In genomic region chr9:35826071-35826701, GRCh38 we compare ENCODE assay signal across 8 cellular contexts. TPM values are rescaled to one million over a fixed set of nuclear protein-coding genes. Genes with fewer than 3 reads are reported as not detected.
DNase-seq lines count a peak whose midpoint lies in the region; ATAC-seq and TF ChIP-seq lines count a peak whose summit lies in the region.

No MANE protein-coding gene starts in this region.

- H3K36me3 Mint-ChIP-seq in IgD-negative memory B cell (no peaks in the 10 kb centered on the region), brain (no peaks in the 10 kb centered on the region)

- H3K4me1 ChIP-seq in OCI-LY7 (ENCODE audit: insufficient read depth, low read length, poor library complexity, severe bottlenecking) = peaks cover 20% of the 10 kb centered on the region

- H3K9me2 ChIP-seq in OCI-LY7 (ENCODE audit: insufficient read depth, low read length) = no peaks in the 10 kb centered on the region

- H3K9me3 Mint-ChIP-seq in IgD-negative memory B cell (no peaks in the 10 kb centered on the region), brain (no peaks in the 10 kb centered on the region)

- H3K9me3 ChIP-seq in OCI-LY7 (ENCODE audit: low read length) = no peaks in the 10 kb centered on the region

- H4K20me1 ChIP-seq in OCI-LY7 (ENCODE audit: insufficient read depth, low read length) = no peaks in the 10 kb centered on the region

- DNase-seq in Caki2 (ENCODE audit: low read depth) = peak; percentile 50
- DNase-seq in OCI-LY7 (ENCODE audit: low spot score) = peak; percentile 73
- DNase-seq in iris pigment epithelial cell (ENCODE audit: low read depth) = peak; percentile 72
- peak; percentile 75 for DNase-seq in superior temporal gyrus (ENCODE audit: extremely low spot score)

- H3K27me3 Mint-ChIP-seq in IgD-negative memory B cell = no peaks in the 10 kb centered on the region
- H3K27me3 Mint-ChIP-seq in brain = peaks cover 4% of the 10 kb centered on the region

- TF ChIP-seq CTCF in OCI-LY7 (conservative IDR thresholded peaks at IDR 0.05; ENCODE audit: low read length) = peak; percentile 98
- peak; percentile 61 to 76 for TF ChIP-seq CTCF in brain (conservative IDR thresholded peaks at IDR 0.05)

- intact Hi-C loops in OCI-LY7 (cut with micrococcal nuclease; ENCODE audit: unreplicated experiment) = loop anchor here (1.0 to 5.0 kb wide), 4 partner anchors 36 to 169 kb away; partner anchors contain the start of genes CCDC107 and RMRP

- H3K4me3 Mint-ChIP-seq in IgD-negative memory B cell (peak overlapping the region; percentile 22 to 43 (median 37)), brain (peak overlapping the region in 4 of 5 experiments; percentile 3 to 84 (median 32))

- H3K4me3 ChIP-seq in OCI-LY7 (ENCODE audit: low read depth, low read length, poor library complexity, severe bottlenecking) = no peak overlapping the region

- POLR2A ChIA-PET in OCI-LY7 (lab: Charles Lee) = interaction anchor here (0.6 kb wide), 2 partner anchors 36 to 37 kb away, joined by 4 to 5 read pairs; no protein-coding TSS in a partner anchor

- CTCF ChIA-PET in OCI-LY7 (lab: Charles Lee; ENCODE audit: unreplicated experiment) = interaction anchor here (1.0 kb wide), 1 partner anchor 33 kb away, joined by 3 read pairs; no protein-coding TSS in a partner anchor

- H3K79me2 ChIP-seq in OCI-LY7 (ENCODE audit: insufficient read depth, low read depth, low read length) = no peaks in the 10 kb centered on the region

- H3K36me3 ChIP-seq in OCI-LY7 (ENCODE audit: insufficient read depth, low read length) = no peaks in the 10 kb centered on the region

- ATAC-seq in GM18868 (IDR thresholded peaks at IDR 0.05; ENCODE audit: unreplicated experiment) (peak; percentile 52), HG02884 (IDR thresholded peaks at IDR 0.05; ENCODE audit: unreplicated experiment) (no peak)

- H3K4me1 Mint-ChIP-seq in IgD-negative memory B cell = peaks cover 11 to 19% (median 11%) of the 10 kb centered on the region in 3 donors
- peaks cover 39% of the 10 kb centered on the region for H3K4me1 Mint-ChIP-seq in brain

- H3K4me2 ChIP-seq in OCI-LY7 (ENCODE audit: low read length) = no peak overlapping the region

- peak overlapping the region; percentile 22; the same call in 1 of the 2 replicates for H2AFZ ChIP-seq in OCI-LY7 (ENCODE audit: low read length)

- H3K27ac Mint-ChIP-seq in IgD-negative memory B cell (peak overlapping the region; percentile 1 to 10 (median 2)), brain (peak overlapping the region; percentile 34 to 90 (median 65))

- no peak overlapping the region for H3K27ac ChIP-seq in OCI-LY7 (ENCODE audit: low read depth, low read length, poor library complexity, severe bottlenecking)

- BruUV-seq in OCI-LY7 (replicated peaks; lab: Mats Ljungman, UMichigan) = no TSS peak

- in situ Hi-C loops in Caki2 (cut with HindIII; ENCODE audit: low pct_unique_long_range_greater_than_20kb, low sequenced_read_pairs) = no loop called here

RNA-seq across cellular contexts. Expression of gene FAM221B, which starts 2.3 kb away (rescaled TPM):
- not detected in 2 replicates for total RNA-seq in Caki2 (2014; rRNA removed; shearing (Covaris generic); ENCODE audit: low replicate concordance)
- not detected for polyA plus RNA-seq in IgD-negative memory B cell
- total RNA-seq in OCI-LY7 (2014; rRNA removed; shearing (Covaris generic)) = not detected in 2 replicates
- not detected in 2 replicates for total RNA-seq in OCI-LY7 (2022)
- polyA plus RNA-seq in brain (ENCODE audit: insufficient read depth, low read depth, low replicate concordance) = not detected

RNA-seq across cellular contexts. Expression of gene TMEM8B, which starts 2.8 kb away (rescaled TPM):
- total RNA-seq in Caki2 (2014; rRNA removed; shearing (Covaris generic); ENCODE audit: low replicate concordance) = 0.38 and 1.5 TPM in 2 replicates
- polyA plus RNA-seq in IgD-negative memory B cell = 1.3 TPM
- 3.1 and 3.2 TPM in 2 replicates for total RNA-seq in OCI-LY7 (2014; rRNA removed; shearing (Covaris generic))
- 15.7 and 19.1 TPM in 2 replicates for total RNA-seq in OCI-LY7 (2022)
- 47.7 TPM for polyA plus RNA-seq in brain (ENCODE audit: insufficient read depth, low read depth, low replicate concordance)

RNA-seq across cellular contexts. Expression of gene HINT2, which starts 11.3 kb away (rescaled TPM):
- 21.5 and 75.0 TPM in 2 replicates for total RNA-seq in Caki2 (2014; rRNA removed; shearing (Covaris generic); ENCODE audit: low replicate concordance)
- polyA plus RNA-seq in IgD-negative memory B cell = 89.2 TPM
- total RNA-seq in OCI-LY7 (2014; rRNA removed; shearing (Covaris generic)) = 74.3 and 82.5 TPM in 2 replicates
- total RNA-seq in OCI-LY7 (2022) = 83.1 and 84.5 TPM in 2 replicates
- 172 TPM for polyA plus RNA-seq in brain (ENCODE audit: insufficient read depth, low read depth, low replicate concordance)

RNA-seq across cellular contexts. Expression of gene SPAG8, which starts 14.1 kb away (rescaled TPM):
- total RNA-seq in Caki2 (2014; rRNA removed; shearing (Covaris generic); ENCODE audit: low replicate concordance) = 0.24 TPM in 1 of 2 replicates, not detected in the other
- polyA plus RNA-seq in IgD-negative memory B cell (1.1 TPM), brain (ENCODE audit: insufficient read depth, low read depth, low replicate concordance) (3.3 TPM)
- 1.1 and 3.9 TPM in 2 replicates for total RNA-seq in OCI-LY7 (2014; rRNA removed; shearing (Covaris generic))
- total RNA-seq in OCI-LY7 (2022) = 3.6 and 5.1 TPM in 2 replicates

RNA-seq across cellular contexts. Expression of gene NPR2, which starts 34.8 kb away (rescaled TPM):
- total RNA-seq in Caki2 (2014; rRNA removed; shearing (Covaris generic); ENCODE audit: low replicate concordance) = 2.0 TPM in 1 of 2 replicates, not detected in the other
- polyA plus RNA-seq in IgD-negative memory B cell = 1.9 TPM
- 3.0 and 9.8 TPM in 2 replicates for total RNA-seq in OCI-LY7 (2014; rRNA removed; shearing (Covaris generic))
- 3.5 and 4.7 TPM in 2 replicates for total RNA-seq in OCI-LY7 (2022)
- 6.0 TPM for polyA plus RNA-seq in brain (ENCODE audit: insufficient read depth, low read depth, low replicate concordance)
